8 cellular contexts compared by ENCODE assay signal in genomic region chr12:98595152-98595988, GRCh38. TPM values are rescaled to one million over a fixed set of nuclear protein-coding genes. Genes with fewer than 3 reads are reported as not detected.
DNase-seq lines count a peak whose midpoint lies in the region; ATAC-seq and FAIRE-seq lines count a peak whose summit lies in the region.

No MANE protein-coding gene starts in this region.

- peak overlapping the region; percentile 23 for H3K4me2 ChIP-seq in neuronal stem cell (ENCODE audit: insufficient read depth, low read length, poor library complexity, severe bottlenecking)

- no peaks in the 10 kb centered on the region for H3K27me3 ChIP-seq in endocrine pancreas (ENCODE audit: control insufficient read depth, insufficient read depth, low read length)
- no peaks in the 10 kb centered on the region for H3K27me3 ChIP-seq in neuronal stem cell (ENCODE audit: control insufficient read depth in 3 of 3, insufficient read depth in 3 of 3, low read depth in 1 of 3, low read length in 3 of 3)

- no peak overlapping the region for H2AFZ ChIP-seq in neuronal stem cell (ENCODE audit: low read length)

- H3K4me1 ChIP-seq in endocrine pancreas (ENCODE audit: control insufficient read depth, insufficient read depth, low read length) (peaks cover 9% of the 10 kb centered on the region), neuronal stem cell (ENCODE audit: control insufficient read depth in 2 of 2, insufficient read depth in 1 of 2, low read depth in 1 of 2, low read length in 2 of 2) (peaks cover 6 to 10% of the 10 kb centered on the region in 2 donors)

- H3K36me3 ChIP-seq in endocrine pancreas (ENCODE audit: control insufficient read depth, insufficient read depth, low read length) (no peaks in the 10 kb centered on the region), neuronal stem cell (replicated peaks in 1 of 2; ENCODE audit: control insufficient read depth in 2 of 2, insufficient read depth in 2 of 2, low read length in 2 of 2) (peaks cover 21 to 51% of the 10 kb centered on the region in 2 donors)

- no peak overlapping the region for H3K27ac ChIP-seq in neuronal stem cell (replicated peaks; ENCODE audit: low read length)

- H2BK15ac ChIP-seq in neuronal stem cell (ENCODE audit: low read length), result no peak overlapping the region

- peak; percentile 72 for FAIRE-seq in RCC 7860 (lab: Jason Lieb, UNC)
- no peak for FAIRE-seq in frontal cortex (lab: Jason Lieb, UNC)

- no peak overlapping the region for H2BK120ac ChIP-seq in neuronal stem cell (ENCODE audit: low read depth, low read length)

- peak overlapping the region; percentile 96 for H3K4me3 ChIP-seq in endocrine pancreas (ENCODE audit: control insufficient read depth, insufficient read depth, low read length)
- H3K4me3 ChIP-seq in neuronal stem cell (ENCODE audit: low read length in 2 of 2), result peak overlapping the region in 1 of 2 donors; percentile 98

- no peak overlapping the region for H2BK12ac ChIP-seq in neuronal stem cell (ENCODE audit: low read length)

- no peak overlapping the region for H4K91ac ChIP-seq in neuronal stem cell (ENCODE audit: low read depth, low read length, poor library complexity)

- peaks cover 8% of the 10 kb centered on the region for H3K79me1 ChIP-seq in neuronal stem cell (ENCODE audit: low read depth, low read length)

- no CpG with 5 or more reads among the region's 5 CpGs for WGBS in neuronal stem cell (ENCODE audit: extremely low coverage in 2 of 2, insufficient read length in 2 of 2, insufficient replicate concordance in 1 of 2), 2 donors

- H3K14ac ChIP-seq in neuronal stem cell (ENCODE audit: low read length), result no peak overlapping the region

- ATAC-seq in HG02885 (IDR thresholded peaks at IDR 0.05; ENCODE audit: poor library complexity, unreplicated experiment), result no peak
- ATAC-seq in HG02852 (IDR thresholded peaks at IDR 0.05; ENCODE audit: unreplicated experiment), result no peak

- no peak overlapping the region for H3K18ac ChIP-seq in neuronal stem cell (ENCODE audit: low read length)

- no peak overlapping the region for H3K4ac ChIP-seq in neuronal stem cell (ENCODE audit: low read length)

- H3K9me3 ChIP-seq in endocrine pancreas (ENCODE audit: control insufficient read depth, low read length) (no peaks in the 10 kb centered on the region), neuronal stem cell (replicated peaks in 1 of 2; ENCODE audit: control insufficient read depth in 2 of 2, insufficient read depth in 1 of 2, low read depth in 1 of 2, low read length in 2 of 2) (no peaks in the 10 kb centered on the region)

- peak overlapping the region; percentile 2 for H3K9ac ChIP-seq in endocrine pancreas (ENCODE audit: control insufficient read depth, insufficient read depth, low read length)
- no peak overlapping the region for H3K9ac ChIP-seq in neuronal stem cell (ENCODE audit: low read depth, low read length, poor library complexity)

- no peak overlapping the region for H2AK5ac ChIP-seq in neuronal stem cell (ENCODE audit: low read depth, low read length)

- DNase-seq in GM04504 (ENCODE audit: low read depth) (peak; percentile 31), RCC 7860 (ENCODE audit: low spot score) (peak; percentile 42), neuronal stem cell (ENCODE audit: low spot score) (no peak), DMS153 treated with DMSO at 0.1 percent for 48 hours (lab: John Stamatoyannopoulos, UW; ENCODE audit: unreplicated experiment) (no peak), frontal cortex (ENCODE audit: low spot score in 2 of 2) (no peak)

- no peak overlapping the region for H2BK5ac ChIP-seq in neuronal stem cell (ENCODE audit: low read length)

- no peak overlapping the region for H4K8ac ChIP-seq in neuronal stem cell (ENCODE audit: low read depth, low read length)

- H3K23ac ChIP-seq in neuronal stem cell (ENCODE audit: low read depth, low read length, poor library complexity), result no peak overlapping the region

RNA-seq across cellular contexts. Expression of gene SLC25A3, which starts 1.9 kb away (rescaled TPM):
- polyA plus RNA-seq in neuronal stem cell (2013, experiment 1 of 2), result 762 TPM
- polyA plus RNA-seq in neuronal stem cell (2013, experiment 2 of 2), result 724 TPM
- total RNA-seq in frontal cortex, result 241 TPM

RNA-seq across cellular contexts. Expression of gene IKBIP, which starts 49.2 kb away (rescaled TPM):
- polyA plus RNA-seq in neuronal stem cell (2013, experiment 1 of 2), result 40.3 TPM
- polyA plus RNA-seq in neuronal stem cell (2013, experiment 2 of 2), result 40.5 TPM
- 9.4 TPM for total RNA-seq in frontal cortex

RNA-seq across cellular contexts. Expression of gene APAF1, which starts 49.7 kb away (rescaled TPM):
- 16.6 TPM for polyA plus RNA-seq in neuronal stem cell (2013, experiment 1 of 2)
- 17.0 TPM for polyA plus RNA-seq in neuronal stem cell (2013, experiment 2 of 2)
- total RNA-seq in frontal cortex, result 39.9 TPM

Comparison
In these comparisons a context has a peak if more than half of its experiments do, and no peak if none do; other contexts are left out.
1. DNase-seq: peak in GM04504 (single experiment) and RCC 7860 (single experiment); none in neuronal stem cell (single experiment), DMS153 treated with DMSO at 0.1 percent for 48 hours (single experiment) and frontal cortex (0 of 2).